In genomic region chr19:32202244-32202643, GRCh38 we compare ENCODE assay signal across 20 cellular contexts.
"Had no signal": no experiment of that assay in that cellular context is flagged by ENCODE, and none has a peak within 500 bp of the region (broad histone marks: within the 10 kb centered on the region; RNA-seq: fewer than 3 reads in every experiment).

No MANE protein-coding gene starts in this region.

- H3K9me3 Mint-ChIP-seq: stimulated activated naive CD8-positive, alpha-beta T cell treated with anti-CD3 and anti-CD28 coated beads, Interleukin-15, Interleukin-2, amounts not matched to agents 100 ng/mL and 50 ng/mL, for 24 hours had no signal

- H3K36me3 ChIP-seq: colonic mucosa, gastrocnemius medialis, heart right ventricle, left ventricle myocardium inferior, lower lobe of right lung, ovary, right lobe of liver, tibial artery had no signal

- DNase-seq: colonic mucosa; effector CD4-positive, alpha-beta T cell; erythroblast; gastrocnemius medialis; heart right ventricle; hypothalamus; left ventricle myocardium inferior; lower lobe of right lung; mesenchymal stem cell; naive B cell; nucleus accumbens; ovary; stimulated activated CD4-positive, alpha-beta T cell treated with anti-CD3 and anti-CD28 coated beads, Interleukin-1b, Interleukin-23, amount 100 ng/mL, for 48 hours; stimulated activated CD4-positive, alpha-beta T cell treated with anti-CD3 and anti-CD28 coated beads, Interleukin-4, amount 100 ng/mL, for 24 hours had no signal

- H3K4me1 ChIP-seq: colonic mucosa, gastrocnemius medialis, heart right ventricle, lower lobe of right lung, right lobe of liver, tibial artery had no signal

- H3K27me3 ChIP-seq: colonic mucosa, ovary, right lobe of liver, tibial artery had no signal

- H3K4me3 ChIP-seq: colonic mucosa, gastrocnemius medialis, heart right ventricle, left ventricle myocardium inferior, lower lobe of right lung, ovary, right lobe of liver, tibial artery had no signal

- H3K9me3 ChIP-seq: colonic mucosa, gastrocnemius medialis, heart right ventricle, left ventricle myocardium inferior, lower lobe of right lung, ovary, right lobe of liver, tibial artery had no signal

- ATAC-seq: gastrocnemius medialis; stimulated activated memory B cell treated with anti-CD40 and anti-IgM and Interleukin-4, amounts not matched to agents 10 μg/mL and 1 μg/mL and 100 μg/mL, for 72 hours had no signal

- H3K4me3 Mint-ChIP-seq: endodermal cell; naive B cell; stimulated activated memory B cell treated with anti-CD40 and anti-IgM and Interleukin-4, amounts not matched to agents 10 μg/mL and 1 μg/mL and 100 μg/mL, for 72 hours; stimulated activated naive CD8-positive, alpha-beta T cell treated with anti-CD3 and anti-CD28 coated beads, Interleukin-15, Interleukin-2, amounts not matched to agents 100 ng/mL and 50 ng/mL, for 24 hours had no signal

- H3K27ac Mint-ChIP-seq: endodermal cell; naive B cell; progenitor cell of endocrine pancreas; stimulated activated memory B cell treated with anti-CD40 and anti-IgM and Interleukin-4, amounts not matched to agents 10 μg/mL and 1 μg/mL and 100 μg/mL, for 72 hours; stimulated activated naive CD8-positive, alpha-beta T cell treated with anti-CD3 and anti-CD28 coated beads, Interleukin-15, Interleukin-2, amounts not matched to agents 100 ng/mL and 50 ng/mL, for 24 hours had no signal

- H3K27ac ChIP-seq: colonic mucosa, gastrocnemius medialis, heart right ventricle, left ventricle myocardium inferior, lower lobe of right lung, ovary, right lobe of liver, tibial artery had no signal

- H3K4me1 Mint-ChIP-seq: endodermal cell; stimulated activated memory B cell treated with anti-CD40 and anti-IgM and Interleukin-4, amounts not matched to agents 10 μg/mL and 1 μg/mL and 100 μg/mL, for 72 hours had no signal
